Comparison of ENCODE assay signal across 1 cellular context in the genomic region with DNA sequence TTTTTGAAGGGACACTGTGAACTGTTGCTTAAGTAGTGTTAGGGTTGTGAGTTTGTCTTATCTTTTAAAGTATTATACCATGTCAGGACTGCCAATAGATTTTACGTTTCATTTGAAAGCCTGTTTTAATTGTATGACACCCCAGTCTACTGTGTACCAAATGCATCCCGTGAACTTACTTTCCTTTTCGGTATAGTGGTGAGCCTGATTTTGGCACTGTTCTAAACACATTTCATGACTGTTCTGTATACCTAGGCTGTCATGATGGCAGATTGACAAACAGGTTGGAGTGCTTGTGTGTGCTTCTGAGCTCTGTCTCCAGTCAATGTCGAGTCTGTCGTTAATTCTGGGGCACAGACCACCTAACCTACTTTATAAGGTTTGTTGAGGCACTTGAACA.
TF ChIP-seq lines count a peak whose summit lies in the region.

No MANE protein-coding gene starts in this region.

TF ChIP-seq in WTC11, 78 proteins besides CTCF, POLR2A, EP300 and RAD21 (continued from another document):
- TF ChIP-seq, protein P1, sequence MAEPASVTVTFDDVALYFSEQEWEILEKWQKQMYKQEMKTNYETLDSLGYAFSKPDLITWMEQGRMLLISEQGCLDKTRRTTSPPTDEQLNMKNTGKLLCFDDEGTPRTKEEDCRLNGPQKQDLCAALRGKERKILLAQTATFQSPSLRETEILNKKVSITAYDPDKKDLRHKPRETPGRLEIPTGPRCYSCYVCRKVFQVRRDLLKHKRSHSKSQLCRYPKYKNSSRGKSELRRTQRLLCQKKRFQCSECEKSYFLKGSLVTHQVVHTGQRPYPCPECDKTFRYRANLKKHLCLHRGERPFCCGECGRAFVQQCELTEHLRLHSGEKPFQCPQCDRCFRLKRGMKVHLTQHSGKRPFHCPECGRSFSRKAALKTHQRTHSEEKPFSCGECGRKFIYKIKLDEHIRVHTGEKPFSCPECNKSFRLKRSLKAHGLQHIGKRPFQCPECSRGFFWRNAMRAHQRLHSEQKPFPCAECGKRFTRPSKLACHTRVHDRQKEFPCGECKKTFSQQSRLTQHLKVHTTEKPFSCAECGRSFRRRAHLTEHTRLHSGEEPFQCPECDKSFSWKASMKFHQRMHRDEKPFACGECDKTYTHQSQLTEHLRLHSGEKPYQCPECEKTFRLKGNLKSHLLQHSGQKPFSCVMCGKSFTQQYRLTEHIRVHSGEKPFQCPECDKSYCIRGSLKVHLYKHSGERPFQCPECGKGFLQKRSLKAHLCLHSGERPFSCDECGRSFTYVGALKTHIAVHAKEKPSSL (CRISPR knock-in tag; conservative IDR thresholded peaks at IDR 0.05): no peak
- TF ChIP-seq OVOL2 (CRISPR knock-in tag; IDR thresholded peaks at IDR 0.05; ENCODE audit: borderline replicate concordance): no peak
- TF ChIP-seq, protein P2, sequence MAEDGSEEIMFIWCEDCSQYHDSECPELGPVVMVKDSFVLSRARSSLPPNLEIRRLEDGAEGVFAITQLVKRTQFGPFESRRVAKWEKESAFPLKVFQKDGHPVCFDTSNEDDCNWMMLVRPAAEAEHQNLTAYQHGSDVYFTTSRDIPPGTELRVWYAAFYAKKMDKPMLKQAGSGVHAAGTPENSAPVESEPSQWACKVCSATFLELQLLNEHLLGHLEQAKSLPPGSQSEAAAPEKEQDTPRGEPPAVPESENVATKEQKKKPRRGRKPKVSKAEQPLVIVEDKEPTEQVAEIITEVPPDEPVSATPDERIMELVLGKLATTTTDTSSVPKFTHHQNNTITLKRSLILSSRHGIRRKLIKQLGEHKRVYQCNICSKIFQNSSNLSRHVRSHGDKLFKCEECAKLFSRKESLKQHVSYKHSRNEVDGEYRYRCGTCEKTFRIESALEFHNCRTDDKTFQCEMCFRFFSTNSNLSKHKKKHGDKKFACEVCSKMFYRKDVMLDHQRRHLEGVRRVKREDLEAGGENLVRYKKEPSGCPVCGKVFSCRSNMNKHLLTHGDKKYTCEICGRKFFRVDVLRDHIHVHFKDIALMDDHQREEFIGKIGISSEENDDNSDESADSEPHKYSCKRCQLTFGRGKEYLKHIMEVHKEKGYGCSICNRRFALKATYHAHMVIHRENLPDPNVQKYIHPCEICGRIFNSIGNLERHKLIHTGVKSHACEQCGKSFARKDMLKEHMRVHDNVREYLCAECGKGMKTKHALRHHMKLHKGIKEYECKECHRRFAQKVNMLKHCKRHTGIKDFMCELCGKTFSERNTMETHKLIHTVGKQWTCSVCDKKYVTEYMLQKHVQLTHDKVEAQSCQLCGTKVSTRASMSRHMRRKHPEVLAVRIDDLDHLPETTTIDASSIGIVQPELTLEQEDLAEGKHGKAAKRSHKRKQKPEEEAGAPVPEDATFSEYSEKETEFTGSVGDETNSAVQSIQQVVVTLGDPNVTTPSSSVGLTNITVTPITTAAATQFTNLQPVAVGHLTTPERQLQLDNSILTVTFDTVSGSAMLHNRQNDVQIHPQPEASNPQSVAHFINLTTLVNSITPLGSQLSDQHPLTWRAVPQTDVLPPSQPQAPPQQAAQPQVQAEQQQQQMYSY (CRISPR knock-in tag; IDR thresholded peaks at IDR 0.05): no peak
- TF ChIP-seq FOXP1 (CRISPR knock-in tag; IDR thresholded peaks at IDR 0.05; ENCODE audit: borderline replicate concordance): no peak
- TF ChIP-seq, protein P3, sequence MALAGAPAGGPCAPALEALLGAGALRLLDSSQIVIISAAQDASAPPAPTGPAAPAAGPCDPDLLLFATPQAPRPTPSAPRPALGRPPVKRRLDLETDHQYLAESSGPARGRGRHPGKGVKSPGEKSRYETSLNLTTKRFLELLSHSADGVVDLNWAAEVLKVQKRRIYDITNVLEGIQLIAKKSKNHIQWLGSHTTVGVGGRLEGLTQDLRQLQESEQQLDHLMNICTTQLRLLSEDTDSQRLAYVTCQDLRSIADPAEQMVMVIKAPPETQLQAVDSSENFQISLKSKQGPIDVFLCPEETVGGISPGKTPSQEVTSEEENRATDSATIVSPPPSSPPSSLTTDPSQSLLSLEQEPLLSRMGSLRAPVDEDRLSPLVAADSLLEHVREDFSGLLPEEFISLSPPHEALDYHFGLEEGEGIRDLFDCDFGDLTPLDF (CRISPR knock-in tag; IDR thresholded peaks at IDR 0.05): no peak
- TF ChIP-seq, protein P4, sequence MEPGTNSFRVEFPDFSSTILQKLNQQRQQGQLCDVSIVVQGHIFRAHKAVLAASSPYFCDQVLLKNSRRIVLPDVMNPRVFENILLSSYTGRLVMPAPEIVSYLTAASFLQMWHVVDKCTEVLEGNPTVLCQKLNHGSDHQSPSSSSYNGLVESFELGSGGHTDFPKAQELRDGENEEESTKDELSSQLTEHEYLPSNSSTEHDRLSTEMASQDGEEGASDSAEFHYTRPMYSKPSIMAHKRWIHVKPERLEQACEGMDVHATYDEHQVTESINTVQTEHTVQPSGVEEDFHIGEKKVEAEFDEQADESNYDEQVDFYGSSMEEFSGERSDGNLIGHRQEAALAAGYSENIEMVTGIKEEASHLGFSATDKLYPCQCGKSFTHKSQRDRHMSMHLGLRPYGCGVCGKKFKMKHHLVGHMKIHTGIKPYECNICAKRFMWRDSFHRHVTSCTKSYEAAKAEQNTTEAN (CRISPR knock-in tag; IDR thresholded peaks at IDR 0.05): no peak
